In the genomic region with DNA sequence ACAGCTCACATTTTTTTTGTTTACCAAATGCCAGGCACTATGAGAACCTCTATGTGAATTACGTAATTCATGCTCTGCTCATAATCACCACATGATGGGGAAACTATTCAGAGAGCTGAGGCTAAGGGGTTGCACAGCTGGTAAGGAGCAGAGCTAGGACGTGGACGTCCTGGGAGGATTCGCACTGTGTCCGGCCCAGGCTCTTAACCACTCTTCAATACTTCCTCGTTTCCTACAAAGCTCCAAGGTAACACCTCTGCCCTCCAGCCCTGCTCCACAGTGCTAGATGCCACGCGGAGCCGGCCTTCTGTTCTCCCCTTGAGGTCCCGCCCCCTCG, we compare ENCODE assay signal across 8 cellular contexts. TPM values are rescaled to one million over a fixed set of nuclear protein-coding genes. Genes with fewer than 3 reads are reported as not detected.
DNase-seq lines count a peak whose midpoint lies in the region; ATAC-seq and TF ChIP-seq lines count a peak whose summit lies in the region.

No MANE protein-coding gene starts in this region.

- ATAC-seq in heart right ventricle (peak in 1 of 8 donors; percentile 14), Right ventricle myocardium superior (ENCODE audit: poor library complexity) (no peak), lower lobe of right lung (peak in 1 of 2 donors; percentile 60)

- H3K4me3 ChIP-seq in heart right ventricle (peak overlapping the region; percentile 19 to 77 (median 60)), ascending aorta (peak overlapping the region; percentile 52 to 62), lower lobe of right lung (peak overlapping the region; percentile 68), urinary bladder (ENCODE audit: low read depth, low read length) (peak overlapping the region; percentile 23)

- in situ Hi-C loops in GM13977 (cut with MboI; ENCODE audit: low pct_unique_long_range_greater_than_20kb, low sequenced_read_pairs, unreplicated experiment) = no loop called here

- peak in 1 of 9 donors; percentile 11 for TF ChIP-seq CTCF in heart right ventricle (IDR thresholded peaks at IDR 0.05)
- no peak for TF ChIP-seq CTCF in ascending aorta (IDR thresholded peaks at IDR 0.05)
- peak; percentile 9 for TF ChIP-seq CTCF in lower lobe of right lung (IDR thresholded peaks at IDR 0.05)
- no peak for TF ChIP-seq CTCF in GM13977 (IDR thresholded peaks at IDR 0.05; ENCODE audit: extremely low read depth, insufficient read depth, missing control alignments)

- WGBS in heart right ventricle, 2 donors = 33 to 34% methylated on average over 11 of the region's 11 CpGs
- 25% methylated on average over 11 of the region's 11 CpGs for WGBS in urinary bladder

- no peaks in the 10 kb centered on the region for H3K27me3 ChIP-seq in heart right ventricle
- H3K27me3 ChIP-seq in ascending aorta = no peaks in the 10 kb centered on the region
- no peaks in the 10 kb centered on the region for H3K27me3 ChIP-seq in lower lobe of right lung (ENCODE audit: low read depth)

- DNase-seq in heart right ventricle = no peak
- DNase-seq in Right ventricle myocardium superior = no peak
- DNase-seq in ascending aorta (ENCODE audit: low spot score in 2 of 2) = no peak
- no peak for DNase-seq in lower lobe of right lung
- no peak for DNase-seq in midbrain (lab: John Stamatoyannopoulos, UW)
- no peak for DNase-seq in NCI-H1436 (lab: John Stamatoyannopoulos, UW)
- DNase-seq in GM13977 (ENCODE audit: low spot score) = no peak

- H3K36me3 ChIP-seq in heart right ventricle (peaks cover 0 to 79% (median 0%) of the 10 kb centered on the region in 9 donors), ascending aorta (peaks cover 21 to 37% of the 10 kb centered on the region in 2 donors), lower lobe of right lung (peaks cover 37% of the 10 kb centered on the region), urinary bladder (ENCODE audit: insufficient read depth) (peaks cover 2% of the 10 kb centered on the region)

- H3K4me1 ChIP-seq in heart right ventricle (peaks cover 0 to 18% (median 9%) of the 10 kb centered on the region in 9 donors), ascending aorta (peaks cover 5 to 16% of the 10 kb centered on the region in 2 donors), lower lobe of right lung (peaks cover 16% of the 10 kb centered on the region), urinary bladder (ENCODE audit: insufficient read depth) (no peaks in the 10 kb centered on the region)

- H3K27ac ChIP-seq in heart right ventricle = peak overlapping the region; percentile 1 to 89 (median 80)
- peak overlapping the region; percentile 83 to 85 for H3K27ac ChIP-seq in ascending aorta
- H3K27ac ChIP-seq in lower lobe of right lung = peak overlapping the region; percentile 87
- peak overlapping the region; percentile 78 for H3K27ac ChIP-seq in urinary bladder (ENCODE audit: low read depth)

- intact Hi-C loops in heart right ventricle (cut with DNase I) = loop anchor here in 4 of 10 donors (2.0 to 5.0 kb wide), 3 partner anchors 64 to 69 kb away; no protein-coding TSS in a partner anchor
- intact Hi-C loops in Right ventricle myocardium superior (cut with DNase I) = no loop called here
- intact Hi-C loops in ascending aorta (cut with DNase I) = loop anchor here (1.0 to 5.0 kb wide), 5 partner anchors 25 to 334 kb away; a partner anchor contains a TSS
- intact Hi-C loops in lower lobe of right lung (cut with DNase I) = no loop called here

- H3K9me3 ChIP-seq in heart right ventricle = no peaks in the 10 kb centered on the region
- H3K9me3 ChIP-seq in ascending aorta = no peaks in the 10 kb centered on the region
- no peaks in the 10 kb centered on the region for H3K9me3 ChIP-seq in lower lobe of right lung

RNA-seq across cellular contexts. Expression of a gene that starts 8.7 kb away (rescaled TPM):
- total RNA-seq in heart right ventricle = 10 to 100 TPM in 8 of 10 donors, 1 to 10 TPM in 2; 9.2 to 24.0 (median 13.4) TPM
- 10 to 100 TPM; 10.2 to 12.5 TPM for polyA plus RNA-seq in heart right ventricle
- 11.9 TPM for total RNA-seq in Right ventricle myocardium superior
- 33.0 TPM for total RNA-seq in ascending aorta
- 24.4 TPM for total RNA-seq in lower lobe of right lung
- 36.6 TPM for total RNA-seq in urinary bladder
- polyA plus RNA-seq in urinary bladder = 44.6 TPM

RNA-seq across cellular contexts. Expression of a gene that starts 25.6 kb away (rescaled TPM):
- total RNA-seq in heart right ventricle = 10 to 100 TPM in 8 of 10 donors, 1 to 10 TPM in 2; 7.7 to 22.8 (median 15.4) TPM
- 1 to 10 TPM; 8.0 to 9.4 TPM for polyA plus RNA-seq in heart right ventricle
- 14.3 TPM for total RNA-seq in Right ventricle myocardium superior
- 18.2 TPM for total RNA-seq in ascending aorta
- 34.1 TPM for total RNA-seq in lower lobe of right lung
- 38.0 TPM for total RNA-seq in urinary bladder
- 27.6 TPM for polyA plus RNA-seq in urinary bladder

RNA-seq across cellular contexts. Expression of a gene that starts 58.3 kb away (rescaled TPM):
- total RNA-seq in heart right ventricle = 1 to 10 TPM; 1.1 to 6.7 (median 1.9) TPM
- polyA plus RNA-seq in heart right ventricle = 1 to 10 TPM; 2.2 to 5.7 TPM
- 2.2 TPM for total RNA-seq in Right ventricle myocardium superior
- total RNA-seq in ascending aorta = 16.7 TPM
- 5.8 TPM for total RNA-seq in lower lobe of right lung
- total RNA-seq in urinary bladder = 4.5 TPM
- 5.3 TPM for polyA plus RNA-seq in urinary bladder
